Comparison of ENCODE assay signal across 1 cellular context in the genomic region with DNA sequence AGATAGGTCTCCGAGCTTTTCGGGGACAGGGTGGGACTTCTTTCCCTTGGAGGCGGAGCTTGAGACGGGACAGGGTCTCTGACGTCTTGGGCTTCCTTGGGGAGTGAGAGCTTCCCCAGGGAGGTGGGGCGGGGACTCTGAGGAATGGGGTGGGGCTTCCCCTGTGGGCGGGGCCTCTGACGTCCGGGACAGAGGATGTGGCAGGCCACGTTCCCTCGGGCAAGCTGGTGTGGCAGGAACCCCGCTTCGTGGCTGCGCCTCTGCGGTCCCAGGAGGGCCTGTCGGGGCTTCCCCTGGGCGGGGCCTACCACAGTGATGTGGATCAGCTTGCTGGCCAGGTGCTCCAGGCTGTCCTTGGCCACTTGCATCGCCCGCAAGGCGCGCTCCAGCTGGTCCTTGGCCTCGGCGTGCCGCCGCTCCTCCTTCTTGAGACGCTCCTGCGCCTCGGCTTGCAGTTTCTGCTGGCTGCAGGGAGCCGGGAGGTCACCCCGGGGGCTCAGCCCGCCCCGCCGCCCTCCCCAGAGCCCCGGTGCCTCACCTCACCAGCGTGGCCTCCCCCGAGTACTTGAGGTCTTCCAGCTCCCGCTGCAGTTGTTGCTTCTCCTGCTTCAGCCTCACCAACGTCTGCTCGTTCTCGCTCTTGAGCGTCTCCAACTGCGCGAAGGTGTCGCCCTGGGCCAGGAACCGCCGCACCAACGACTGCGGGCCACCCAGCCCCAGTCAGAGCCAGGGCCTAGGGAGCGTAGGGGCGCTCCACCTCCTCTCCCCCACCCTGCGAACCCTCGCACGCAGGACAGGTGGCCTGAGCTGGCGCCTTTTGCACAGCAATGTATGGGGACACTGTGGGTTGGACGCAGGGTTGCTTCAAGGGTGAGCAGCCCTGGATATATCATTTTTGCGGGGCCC.
TF ChIP-seq lines count a peak whose summit lies in the region.

No MANE protein-coding gene starts in this region.

TF ChIP-seq in H1, 55 proteins besides CTCF, POLR2A, EP300 and RAD21:
- no peak for TF ChIP-seq NANOG (IDR thresholded peaks at IDR 0.05; ENCODE audit: insufficient read depth, low read depth, low read length, poor library complexity, severe bottlenecking)
- TF ChIP-seq CREB1 (IDR thresholded peaks at IDR 0.05): peak; percentile 63
- no peak for TF ChIP-seq FOSL1 (IDR thresholded peaks at IDR 0.05; ENCODE audit: insufficient read depth, low read depth, low read length)
- no peak for TF ChIP-seq SIRT6 (IDR thresholded peaks at IDR 0.05; ENCODE audit: low read length)
- no peak for TF ChIP-seq CEBPB (IDR thresholded peaks at IDR 0.05; ENCODE audit: low read depth, low read length)
- TF ChIP-seq JUND (IDR thresholded peaks at IDR 0.05; ENCODE audit: low read length): no peak
- TF ChIP-seq SAP30 (IDR thresholded peaks at IDR 0.05; ENCODE audit: insufficient read depth, insufficient replicate concordance, low read length): no peak
- no peak for TF ChIP-seq CBX8 (IDR thresholded peaks at IDR 0.05; ENCODE audit: borderline replicate concordance, low read depth, low read length)
- TF ChIP-seq, protein P1, sequence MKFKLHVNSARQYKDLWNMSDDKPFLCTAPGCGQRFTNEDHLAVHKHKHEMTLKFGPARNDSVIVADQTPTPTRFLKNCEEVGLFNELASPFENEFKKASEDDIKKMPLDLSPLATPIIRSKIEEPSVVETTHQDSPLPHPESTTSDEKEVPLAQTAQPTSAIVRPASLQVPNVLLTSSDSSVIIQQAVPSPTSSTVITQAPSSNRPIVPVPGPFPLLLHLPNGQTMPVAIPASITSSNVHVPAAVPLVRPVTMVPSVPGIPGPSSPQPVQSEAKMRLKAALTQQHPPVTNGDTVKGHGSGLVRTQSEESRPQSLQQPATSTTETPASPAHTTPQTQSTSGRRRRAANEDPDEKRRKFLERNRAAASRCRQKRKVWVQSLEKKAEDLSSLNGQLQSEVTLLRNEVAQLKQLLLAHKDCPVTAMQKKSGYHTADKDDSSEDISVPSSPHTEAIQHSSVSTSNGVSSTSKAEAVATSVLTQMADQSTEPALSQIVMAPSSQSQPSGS (IDR thresholded peaks at IDR 0.05; ENCODE audit: low read length): no peak
- TF ChIP-seq HDAC6 (IDR thresholded peaks at IDR 0.05; ENCODE audit: low read depth, low read length): no peak
- no peak for TF ChIP-seq CTBP2 (IDR thresholded peaks at IDR 0.05; ENCODE audit: borderline replicate concordance, insufficient read depth, insufficient read length, low read length)
- TF ChIP-seq ASH2L (IDR thresholded peaks at IDR 0.05; ENCODE audit: low read length): peak; percentile 13
- no peak for TF ChIP-seq CHD2 (IDR thresholded peaks at IDR 0.05; ENCODE audit: low read length)
- no peak for TF ChIP-seq GTF2F1 (IDR thresholded peaks at IDR 0.05; ENCODE audit: borderline replicate concordance, low read depth, low read length)
- TF ChIP-seq TEAD4 (IDR thresholded peaks at IDR 0.05; ENCODE audit: low read depth, low read length): no peak
- TF ChIP-seq ATF3 (IDR thresholded peaks at IDR 0.05; ENCODE audit: insufficient read depth, low read depth, low read length): no peak
- TF ChIP-seq RXRA (IDR thresholded peaks at IDR 0.05; ENCODE audit: insufficient read depth, low read depth, low read length): no peak
- no peak for TF ChIP-seq POLR2AphosphoS5 (IDR thresholded peaks at IDR 0.05; ENCODE audit: low read depth, low read length)
- TF ChIP-seq YY1 (IDR thresholded peaks at IDR 0.05; ENCODE audit: low read depth, low read length): no peak
- 0 out of 2 replicates have a peak, but pooled peaks have one; percentile 24 for TF ChIP-seq SP4 (IDR thresholded peaks at IDR 0.05; ENCODE audit: low read length)
- TF ChIP-seq RFX5 (IDR thresholded peaks at IDR 0.05; ENCODE audit: borderline replicate concordance, low read depth, low read length): no peak
- no peak for TF ChIP-seq RNF2 (IDR thresholded peaks at IDR 0.05; ENCODE audit: borderline replicate concordance, low read depth, low read length, missing control alignments, poor library complexity, severe bottlenecking)
- no peak for TF ChIP-seq TAF1 (IDR thresholded peaks at IDR 0.05; ENCODE audit: low read depth, low read length)
- TF ChIP-seq SIX5 (IDR thresholded peaks at IDR 0.05; ENCODE audit: low read depth, low read length): no peak
- no peak for TF ChIP-seq CHD1 (IDR thresholded peaks at IDR 0.05; ENCODE audit: low read depth, low read length)
- TF ChIP-seq CBX5 (IDR thresholded peaks at IDR 0.05; ENCODE audit: low read depth, low read length): no peak
- no peak for TF ChIP-seq BACH1 (IDR thresholded peaks at IDR 0.05; ENCODE audit: low read length)
- TF ChIP-seq RBBP5 (IDR thresholded peaks at IDR 0.05; ENCODE audit: borderline replicate concordance, low read depth, low read length): no peak; the same call in 1 of the 2 replicates
- TF ChIP-seq SIN3A (conservative IDR thresholded peaks at IDR 0.05 in 1 of 2, IDR thresholded peaks at IDR 0.05 in 1 of 2; ENCODE audit: low read depth in 1 of 2, low read length in 2 of 2): peak in 1 of 2 experiments; percentile 60; a peak in 1 of 4 replicates
- TF ChIP-seq SUZ12 (IDR thresholded peaks at IDR 0.05; ENCODE audit: low read length): no peak
- no peak; the same call in 1 of the 2 replicates for TF ChIP-seq MAX (IDR thresholded peaks at IDR 0.05)
- TF ChIP-seq GABPA (IDR thresholded peaks at IDR 0.05; ENCODE audit: borderline replicate concordance, insufficient read depth, low read length): no peak
- peak in 1 of 2 experiments; percentile 84; a peak in 1 of 4 replicates for TF ChIP-seq HDAC2 (IDR thresholded peaks at IDR 0.05; ENCODE audit: borderline replicate concordance in 1 of 2, low read depth in 2 of 2, low read length in 2 of 2)
- TF ChIP-seq, protein P2, sequence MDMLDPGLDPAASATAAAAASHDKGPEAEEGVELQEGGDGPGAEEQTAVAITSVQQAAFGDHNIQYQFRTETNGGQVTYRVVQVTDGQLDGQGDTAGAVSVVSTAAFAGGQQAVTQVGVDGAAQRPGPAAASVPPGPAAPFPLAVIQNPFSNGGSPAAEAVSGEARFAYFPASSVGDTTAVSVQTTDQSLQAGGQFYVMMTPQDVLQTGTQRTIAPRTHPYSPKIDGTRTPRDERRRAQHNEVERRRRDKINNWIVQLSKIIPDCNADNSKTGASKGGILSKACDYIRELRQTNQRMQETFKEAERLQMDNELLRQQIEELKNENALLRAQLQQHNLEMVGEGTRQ (IDR thresholded peaks at IDR 0.05; ENCODE audit: low read length): no peak
- TF ChIP-seq, protein P3, sequence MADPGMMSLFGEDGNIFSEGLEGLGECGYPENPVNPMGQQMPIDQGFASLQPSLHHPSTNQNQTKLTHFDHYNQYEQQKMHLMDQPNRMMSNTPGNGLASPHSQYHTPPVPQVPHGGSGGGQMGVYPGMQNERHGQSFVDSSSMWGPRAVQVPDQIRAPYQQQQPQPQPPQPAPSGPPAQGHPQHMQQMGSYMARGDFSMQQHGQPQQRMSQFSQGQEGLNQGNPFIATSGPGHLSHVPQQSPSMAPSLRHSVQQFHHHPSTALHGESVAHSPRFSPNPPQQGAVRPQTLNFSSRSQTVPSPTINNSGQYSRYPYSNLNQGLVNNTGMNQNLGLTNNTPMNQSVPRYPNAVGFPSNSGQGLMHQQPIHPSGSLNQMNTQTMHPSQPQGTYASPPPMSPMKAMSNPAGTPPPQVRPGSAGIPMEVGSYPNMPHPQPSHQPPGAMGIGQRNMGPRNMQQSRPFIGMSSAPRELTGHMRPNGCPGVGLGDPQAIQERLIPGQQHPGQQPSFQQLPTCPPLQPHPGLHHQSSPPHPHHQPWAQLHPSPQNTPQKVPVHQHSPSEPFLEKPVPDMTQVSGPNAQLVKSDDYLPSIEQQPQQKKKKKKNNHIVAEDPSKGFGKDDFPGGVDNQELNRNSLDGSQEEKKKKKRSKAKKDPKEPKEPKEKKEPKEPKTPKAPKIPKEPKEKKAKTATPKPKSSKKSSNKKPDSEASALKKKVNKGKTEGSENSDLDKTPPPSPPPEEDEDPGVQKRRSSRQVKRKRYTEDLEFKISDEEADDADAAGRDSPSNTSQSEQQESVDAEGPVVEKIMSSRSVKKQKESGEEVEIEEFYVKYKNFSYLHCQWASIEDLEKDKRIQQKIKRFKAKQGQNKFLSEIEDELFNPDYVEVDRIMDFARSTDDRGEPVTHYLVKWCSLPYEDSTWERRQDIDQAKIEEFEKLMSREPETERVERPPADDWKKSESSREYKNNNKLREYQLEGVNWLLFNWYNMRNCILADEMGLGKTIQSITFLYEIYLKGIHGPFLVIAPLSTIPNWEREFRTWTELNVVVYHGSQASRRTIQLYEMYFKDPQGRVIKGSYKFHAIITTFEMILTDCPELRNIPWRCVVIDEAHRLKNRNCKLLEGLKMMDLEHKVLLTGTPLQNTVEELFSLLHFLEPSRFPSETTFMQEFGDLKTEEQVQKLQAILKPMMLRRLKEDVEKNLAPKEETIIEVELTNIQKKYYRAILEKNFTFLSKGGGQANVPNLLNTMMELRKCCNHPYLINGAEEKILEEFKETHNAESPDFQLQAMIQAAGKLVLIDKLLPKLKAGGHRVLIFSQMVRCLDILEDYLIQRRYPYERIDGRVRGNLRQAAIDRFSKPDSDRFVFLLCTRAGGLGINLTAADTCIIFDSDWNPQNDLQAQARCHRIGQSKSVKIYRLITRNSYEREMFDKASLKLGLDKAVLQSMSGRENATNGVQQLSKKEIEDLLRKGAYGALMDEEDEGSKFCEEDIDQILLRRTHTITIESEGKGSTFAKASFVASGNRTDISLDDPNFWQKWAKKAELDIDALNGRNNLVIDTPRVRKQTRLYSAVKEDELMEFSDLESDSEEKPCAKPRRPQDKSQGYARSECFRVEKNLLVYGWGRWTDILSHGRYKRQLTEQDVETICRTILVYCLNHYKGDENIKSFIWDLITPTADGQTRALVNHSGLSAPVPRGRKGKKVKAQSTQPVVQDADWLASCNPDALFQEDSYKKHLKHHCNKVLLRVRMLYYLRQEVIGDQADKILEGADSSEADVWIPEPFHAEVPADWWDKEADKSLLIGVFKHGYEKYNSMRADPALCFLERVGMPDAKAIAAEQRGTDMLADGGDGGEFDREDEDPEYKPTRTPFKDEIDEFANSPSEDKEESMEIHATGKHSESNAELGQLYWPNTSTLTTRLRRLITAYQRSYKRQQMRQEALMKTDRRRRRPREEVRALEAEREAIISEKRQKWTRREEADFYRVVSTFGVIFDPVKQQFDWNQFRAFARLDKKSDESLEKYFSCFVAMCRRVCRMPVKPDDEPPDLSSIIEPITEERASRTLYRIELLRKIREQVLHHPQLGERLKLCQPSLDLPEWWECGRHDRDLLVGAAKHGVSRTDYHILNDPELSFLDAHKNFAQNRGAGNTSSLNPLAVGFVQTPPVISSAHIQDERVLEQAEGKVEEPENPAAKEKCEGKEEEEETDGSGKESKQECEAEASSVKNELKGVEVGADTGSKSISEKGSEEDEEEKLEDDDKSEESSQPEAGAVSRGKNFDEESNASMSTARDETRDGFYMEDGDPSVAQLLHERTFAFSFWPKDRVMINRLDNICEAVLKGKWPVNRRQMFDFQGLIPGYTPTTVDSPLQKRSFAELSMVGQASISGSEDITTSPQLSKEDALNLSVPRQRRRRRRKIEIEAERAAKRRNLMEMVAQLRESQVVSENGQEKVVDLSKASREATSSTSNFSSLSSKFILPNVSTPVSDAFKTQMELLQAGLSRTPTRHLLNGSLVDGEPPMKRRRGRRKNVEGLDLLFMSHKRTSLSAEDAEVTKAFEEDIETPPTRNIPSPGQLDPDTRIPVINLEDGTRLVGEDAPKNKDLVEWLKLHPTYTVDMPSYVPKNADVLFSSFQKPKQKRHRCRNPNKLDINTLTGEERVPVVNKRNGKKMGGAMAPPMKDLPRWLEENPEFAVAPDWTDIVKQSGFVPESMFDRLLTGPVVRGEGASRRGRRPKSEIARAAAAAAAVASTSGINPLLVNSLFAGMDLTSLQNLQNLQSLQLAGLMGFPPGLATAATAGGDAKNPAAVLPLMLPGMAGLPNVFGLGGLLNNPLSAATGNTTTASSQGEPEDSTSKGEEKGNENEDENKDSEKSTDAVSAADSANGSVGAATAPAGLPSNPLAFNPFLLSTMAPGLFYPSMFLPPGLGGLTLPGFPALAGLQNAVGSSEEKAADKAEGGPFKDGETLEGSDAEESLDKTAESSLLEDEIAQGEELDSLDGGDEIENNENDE (IDR thresholded peaks at IDR 0.05; ENCODE audit: insufficient replicate concordance, low read length): no peak
- TF ChIP-seq KDM5A (IDR thresholded peaks at IDR 0.05; ENCODE audit: low read length): no peak
- TF ChIP-seq BCL11A (IDR thresholded peaks at IDR 0.05; ENCODE audit: low read depth in 2 of 2, low read length in 2 of 2): no peak
- peak; percentile 55 for TF ChIP-seq KDM4A (IDR thresholded peaks at IDR 0.05; ENCODE audit: low read depth, low read length, severe bottlenecking)
- TF ChIP-seq TBP (IDR thresholded peaks at IDR 0.05; ENCODE audit: low read depth, low read length): 0 out of 2 replicates have a peak, but pooled peaks have one; percentile 13
- TF ChIP-seq JUN (IDR thresholded peaks at IDR 0.05; ENCODE audit: low read depth, low read length): no peak
- no peak; the same call in 1 of the 2 replicates for TF ChIP-seq PHF8 (conservative IDR thresholded peaks at IDR 0.05; ENCODE audit: low read depth, low read length)
- no peak for TF ChIP-seq SP2 (IDR thresholded peaks at IDR 0.05; ENCODE audit: low read length)
- no peak for TF ChIP-seq BRCA1 (IDR thresholded peaks at IDR 0.05; ENCODE audit: low read depth, low read length)
- TF ChIP-seq TAF7 (optimal IDR thresholded peaks at IDR 0.05; ENCODE audit: borderline replicate concordance, low read depth, low read length): no peak
- 0 out of 2 replicates have a peak, but pooled peaks have one; percentile 40 for TF ChIP-seq EGR1 (IDR thresholded peaks at IDR 0.05; ENCODE audit: borderline replicate concordance, low read depth, low read length)
